In the genomic region with DNA sequence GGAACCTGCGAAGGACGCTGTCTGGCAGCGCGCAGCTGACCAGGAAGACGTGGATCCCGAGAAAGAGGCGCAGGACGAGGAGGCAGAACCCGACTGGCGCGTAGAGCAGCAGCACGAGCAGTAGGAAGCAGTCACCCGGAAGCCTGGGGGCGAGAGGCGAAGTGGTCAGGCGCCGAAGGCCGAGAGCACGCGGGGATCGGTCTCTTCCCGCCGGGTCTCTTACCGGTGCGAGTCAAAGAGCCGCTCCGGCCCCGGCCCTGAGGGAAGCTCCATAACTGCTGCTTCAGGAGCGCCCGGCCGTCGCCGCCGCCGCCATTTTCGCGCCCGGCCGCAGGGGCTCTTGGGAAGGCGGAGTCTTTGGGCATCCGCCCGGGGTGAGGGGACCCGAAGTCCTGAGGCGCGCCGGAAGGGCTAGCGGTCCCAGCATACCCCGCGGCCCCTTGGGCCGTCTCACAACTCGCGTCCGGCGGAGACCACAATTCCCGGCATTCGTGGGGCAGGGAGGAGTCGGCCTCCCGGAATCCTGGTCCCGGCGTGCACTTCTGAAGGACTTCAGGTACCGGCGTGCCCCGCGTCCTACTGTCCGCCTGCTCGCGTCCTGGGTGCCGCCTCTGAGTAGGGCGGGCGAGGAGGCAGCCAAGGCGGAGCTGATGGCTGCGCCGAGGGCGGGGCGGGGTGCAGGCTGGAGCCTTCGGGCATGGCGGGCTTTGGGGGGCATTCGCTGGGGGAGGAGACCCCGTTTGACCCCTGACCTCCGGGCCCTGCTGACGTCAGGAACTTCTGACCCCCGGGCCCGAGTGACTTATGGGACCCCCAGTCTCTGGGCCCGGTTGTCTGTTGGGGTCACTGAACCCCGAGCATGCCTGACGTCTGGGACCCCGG, we compare ENCODE assay signal across 1 cellular context.
A peak's percentile ranks its signal among the peaks of the same experiment; 100 is the strongest.
TF ChIP-seq lines count a peak whose summit lies in the region.

A gene with protein sequence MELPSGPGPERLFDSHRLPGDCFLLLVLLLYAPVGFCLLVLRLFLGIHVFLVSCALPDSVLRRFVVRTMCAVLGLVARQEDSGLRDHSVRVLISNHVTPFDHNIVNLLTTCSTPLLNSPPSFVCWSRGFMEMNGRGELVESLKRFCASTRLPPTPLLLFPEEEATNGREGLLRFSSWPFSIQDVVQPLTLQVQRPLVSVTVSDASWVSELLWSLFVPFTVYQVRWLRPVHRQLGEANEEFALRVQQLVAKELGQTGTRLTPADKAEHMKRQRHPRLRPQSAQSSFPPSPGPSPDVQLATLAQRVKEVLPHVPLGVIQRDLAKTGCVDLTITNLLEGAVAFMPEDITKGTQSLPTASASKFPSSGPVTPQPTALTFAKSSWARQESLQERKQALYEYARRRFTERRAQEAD (minus strand): TSS at position 350 of the 882 bp plus-strand sequence. CDS start 77 bp downstream, at position 273.
A gene (plus strand): TSS at position 577 of the 882 bp plus-strand sequence. CDS start 74 bp downstream, at position 651.

TF ChIP-seq in GM12878, 131 proteins besides CTCF, POLR2A, EP300 and RAD21 (continued from another document and continues in another):
- TF ChIP-seq, protein P1, sequence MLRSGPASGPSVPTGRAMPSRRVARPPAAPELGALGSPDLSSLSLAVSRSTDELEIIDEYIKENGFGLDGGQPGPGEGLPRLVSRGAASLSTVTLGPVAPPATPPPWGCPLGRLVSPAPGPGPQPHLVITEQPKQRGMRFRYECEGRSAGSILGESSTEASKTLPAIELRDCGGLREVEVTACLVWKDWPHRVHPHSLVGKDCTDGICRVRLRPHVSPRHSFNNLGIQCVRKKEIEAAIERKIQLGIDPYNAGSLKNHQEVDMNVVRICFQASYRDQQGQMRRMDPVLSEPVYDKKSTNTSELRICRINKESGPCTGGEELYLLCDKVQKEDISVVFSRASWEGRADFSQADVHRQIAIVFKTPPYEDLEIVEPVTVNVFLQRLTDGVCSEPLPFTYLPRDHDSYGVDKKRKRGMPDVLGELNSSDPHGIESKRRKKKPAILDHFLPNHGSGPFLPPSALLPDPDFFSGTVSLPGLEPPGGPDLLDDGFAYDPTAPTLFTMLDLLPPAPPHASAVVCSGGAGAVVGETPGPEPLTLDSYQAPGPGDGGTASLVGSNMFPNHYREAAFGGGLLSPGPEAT (IDR thresholded peaks at IDR 0.05; ENCODE audit: low read depth): peak; percentile 96
- TF ChIP-seq NBN (IDR thresholded peaks at IDR 0.05) (peak; percentile 57; the same call in 1 of the 2 replicates), ESRRA (IDR thresholded peaks at IDR 0.05; ENCODE audit: low read length) (no peak), BHLHE40 (IDR thresholded peaks at IDR 0.05; ENCODE audit: borderline replicate concordance in 1 of 2, low read depth in 2 of 2, low read length in 1 of 2) (peak; percentile 11 to 56; a peak in 2 of 4 replicates), GABPA (IDR thresholded peaks at IDR 0.05; ENCODE audit: low read depth) (no peak), DPF2 (IDR thresholded peaks at IDR 0.05) (no peak), NR2C1 (IDR thresholded peaks at IDR 0.05) (peak; percentile 86), KDM1A (IDR thresholded peaks at IDR 0.05; ENCODE audit: borderline replicate concordance) (no peak), HDAC2 (IDR thresholded peaks at IDR 0.05) (no peak), SMC3 (IDR thresholded peaks at IDR 0.05; ENCODE audit: borderline replicate concordance, low read length) (no peak), TBL1XR1 (IDR thresholded peaks at IDR 0.05; ENCODE audit: low read depth, low read length) (no peak; the same call in 1 of the 2 replicates), NR2F1 (conservative IDR thresholded peaks at IDR 0.05) (peak; percentile 98), ZNF24 (IDR thresholded peaks at IDR 0.05) (no peak), FOS (IDR thresholded peaks at IDR 0.05; ENCODE audit: borderline replicate concordance, extremely low read depth, insufficient read length) (no peak), TAF1 (IDR thresholded peaks at IDR 0.05; ENCODE audit: borderline replicate concordance, low read depth, low read length) (peak; percentile 98), POLR2AphosphoS5 (IDR thresholded peaks at IDR 0.05; ENCODE audit: low read length) (peak; percentile 86), RCOR1 (conservative IDR thresholded peaks at IDR 0.05; ENCODE audit: low read depth, low read length) (no peak), MYB (IDR thresholded peaks at IDR 0.05; ENCODE audit: borderline replicate concordance, low read depth, low read length) (no peak), ZNF384 (IDR thresholded peaks at IDR 0.05; ENCODE audit: borderline replicate concordance, low read depth, low read length) (no peak), PAX5 (IDR thresholded peaks at IDR 0.05; ENCODE audit: borderline replicate concordance, low read depth, low read length) (peak; percentile 19; the same call in 1 of the 2 replicates), CREB1 (IDR thresholded peaks at IDR 0.05; ENCODE audit: low read depth) (no peak), TARDBP (IDR thresholded peaks at IDR 0.05; ENCODE audit: borderline replicate concordance) (no peak), SUZ12 (IDR thresholded peaks at IDR 0.05; ENCODE audit: unreplicated experiment) (no peak), EGR1 (IDR thresholded peaks at IDR 0.05; ENCODE audit: borderline replicate concordance in 1 of 2, low read depth in 2 of 2, low read length in 2 of 2) (no peak; a peak in 1 of 3 replicates), SREBF1 (IDR thresholded peaks at IDR 0.05; ENCODE audit: low read length) (no peak; the same call in 1 of the 2 replicates)
- TF ChIP-seq, protein P2, sequence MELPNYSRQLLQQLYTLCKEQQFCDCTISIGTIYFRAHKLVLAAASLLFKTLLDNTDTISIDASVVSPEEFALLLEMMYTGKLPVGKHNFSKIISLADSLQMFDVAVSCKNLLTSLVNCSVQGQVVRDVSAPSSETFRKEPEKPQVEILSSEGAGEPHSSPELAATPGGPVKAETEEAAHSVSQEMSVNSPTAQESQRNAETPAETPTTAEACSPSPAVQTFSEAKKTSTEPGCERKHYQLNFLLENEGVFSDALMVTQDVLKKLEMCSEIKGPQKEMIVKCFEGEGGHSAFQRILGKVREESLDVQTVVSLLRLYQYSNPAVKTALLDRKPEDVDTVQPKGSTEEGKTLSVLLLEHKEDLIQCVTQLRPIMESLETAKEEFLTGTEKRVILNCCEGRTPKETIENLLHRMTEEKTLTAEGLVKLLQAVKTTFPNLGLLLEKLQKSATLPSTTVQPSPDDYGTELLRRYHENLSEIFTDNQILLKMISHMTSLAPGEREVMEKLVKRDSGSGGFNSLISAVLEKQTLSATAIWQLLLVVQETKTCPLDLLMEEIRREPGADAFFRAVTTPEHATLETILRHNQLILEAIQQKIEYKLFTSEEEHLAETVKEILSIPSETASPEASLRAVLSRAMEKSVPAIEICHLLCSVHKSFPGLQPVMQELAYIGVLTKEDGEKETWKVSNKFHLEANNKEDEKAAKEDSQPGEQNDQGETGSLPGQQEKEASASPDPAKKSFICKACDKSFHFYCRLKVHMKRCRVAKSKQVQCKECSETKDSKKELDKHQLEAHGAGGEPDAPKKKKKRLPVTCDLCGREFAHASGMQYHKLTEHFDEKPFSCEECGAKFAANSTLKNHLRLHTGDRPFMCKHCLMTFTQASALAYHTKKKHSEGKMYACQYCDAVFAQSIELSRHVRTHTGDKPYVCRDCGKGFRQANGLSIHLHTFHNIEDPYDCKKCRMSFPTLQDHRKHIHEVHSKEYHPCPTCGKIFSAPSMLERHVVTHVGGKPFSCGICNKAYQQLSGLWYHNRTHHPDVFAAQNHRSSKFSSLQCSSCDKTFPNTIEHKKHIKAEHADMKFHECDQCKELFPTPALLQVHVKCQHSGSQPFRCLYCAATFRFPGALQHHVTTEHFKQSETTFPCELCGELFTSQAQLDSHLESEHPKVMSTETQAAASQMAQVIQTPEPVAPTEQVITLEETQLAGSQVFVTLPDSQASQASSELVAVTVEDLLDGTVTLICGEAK (IDR thresholded peaks at IDR 0.05; ENCODE audit: borderline replicate concordance): peak; percentile 89
- TF ChIP-seq, protein P3, sequence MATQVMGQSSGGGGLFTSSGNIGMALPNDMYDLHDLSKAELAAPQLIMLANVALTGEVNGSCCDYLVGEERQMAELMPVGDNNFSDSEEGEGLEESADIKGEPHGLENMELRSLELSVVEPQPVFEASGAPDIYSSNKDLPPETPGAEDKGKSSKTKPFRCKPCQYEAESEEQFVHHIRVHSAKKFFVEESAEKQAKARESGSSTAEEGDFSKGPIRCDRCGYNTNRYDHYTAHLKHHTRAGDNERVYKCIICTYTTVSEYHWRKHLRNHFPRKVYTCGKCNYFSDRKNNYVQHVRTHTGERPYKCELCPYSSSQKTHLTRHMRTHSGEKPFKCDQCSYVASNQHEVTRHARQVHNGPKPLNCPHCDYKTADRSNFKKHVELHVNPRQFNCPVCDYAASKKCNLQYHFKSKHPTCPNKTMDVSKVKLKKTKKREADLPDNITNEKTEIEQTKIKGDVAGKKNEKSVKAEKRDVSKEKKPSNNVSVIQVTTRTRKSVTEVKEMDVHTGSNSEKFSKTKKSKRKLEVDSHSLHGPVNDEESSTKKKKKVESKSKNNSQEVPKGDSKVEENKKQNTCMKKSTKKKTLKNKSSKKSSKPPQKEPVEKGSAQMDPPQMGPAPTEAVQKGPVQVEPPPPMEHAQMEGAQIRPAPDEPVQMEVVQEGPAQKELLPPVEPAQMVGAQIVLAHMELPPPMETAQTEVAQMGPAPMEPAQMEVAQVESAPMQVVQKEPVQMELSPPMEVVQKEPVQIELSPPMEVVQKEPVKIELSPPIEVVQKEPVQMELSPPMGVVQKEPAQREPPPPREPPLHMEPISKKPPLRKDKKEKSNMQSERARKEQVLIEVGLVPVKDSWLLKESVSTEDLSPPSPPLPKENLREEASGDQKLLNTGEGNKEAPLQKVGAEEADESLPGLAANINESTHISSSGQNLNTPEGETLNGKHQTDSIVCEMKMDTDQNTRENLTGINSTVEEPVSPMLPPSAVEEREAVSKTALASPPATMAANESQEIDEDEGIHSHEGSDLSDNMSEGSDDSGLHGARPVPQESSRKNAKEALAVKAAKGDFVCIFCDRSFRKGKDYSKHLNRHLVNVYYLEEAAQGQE (IDR thresholded peaks at IDR 0.05; ENCODE audit: low read depth, low read length): no peak
- TF ChIP-seq, protein P4, sequence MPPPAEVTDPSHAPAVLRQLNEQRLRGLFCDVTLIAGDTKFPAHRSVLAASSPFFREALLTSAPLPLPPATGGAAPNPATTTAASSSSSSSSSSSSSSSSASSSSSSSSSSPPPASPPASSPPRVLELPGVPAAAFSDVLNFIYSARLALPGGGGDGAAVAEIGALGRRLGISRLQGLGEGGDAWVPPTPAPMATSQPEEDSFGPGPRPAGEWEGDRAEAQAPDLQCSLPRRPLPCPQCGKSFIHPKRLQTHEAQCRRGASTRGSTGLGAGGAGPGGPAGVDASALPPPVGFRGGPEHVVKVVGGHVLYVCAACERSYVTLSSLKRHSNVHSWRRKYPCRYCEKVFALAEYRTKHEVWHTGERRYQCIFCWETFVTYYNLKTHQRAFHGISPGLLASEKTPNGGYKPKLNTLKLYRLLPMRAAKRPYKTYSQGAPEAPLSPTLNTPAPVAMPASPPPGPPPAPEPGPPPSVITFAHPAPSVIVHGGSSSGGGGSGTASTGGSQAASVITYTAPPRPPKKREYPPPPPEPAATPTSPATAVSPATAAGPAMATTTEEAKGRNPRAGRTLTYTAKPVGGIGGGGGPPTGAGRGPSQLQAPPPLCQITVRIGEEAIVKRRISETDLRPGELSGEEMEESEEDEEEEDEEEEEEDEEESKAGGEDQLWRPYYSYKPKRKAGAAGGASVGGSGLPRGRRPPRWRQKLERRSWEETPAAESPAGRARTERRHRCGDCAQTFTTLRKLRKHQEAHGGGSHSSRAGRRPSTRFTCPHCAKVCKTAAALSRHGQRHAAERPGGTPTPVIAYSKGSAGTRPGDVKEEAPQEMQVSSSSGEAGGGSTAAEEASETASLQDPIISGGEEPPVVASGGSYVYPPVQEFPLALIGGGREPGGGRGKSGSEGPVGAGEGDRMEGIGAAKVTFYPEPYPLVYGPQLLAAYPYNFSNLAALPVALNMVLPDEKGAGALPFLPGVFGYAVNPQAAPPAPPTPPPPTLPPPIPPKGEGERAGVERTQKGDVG (CRISPR knock-in tag; IDR thresholded peaks at IDR 0.05): no peak
- TF ChIP-seq, protein P5, sequence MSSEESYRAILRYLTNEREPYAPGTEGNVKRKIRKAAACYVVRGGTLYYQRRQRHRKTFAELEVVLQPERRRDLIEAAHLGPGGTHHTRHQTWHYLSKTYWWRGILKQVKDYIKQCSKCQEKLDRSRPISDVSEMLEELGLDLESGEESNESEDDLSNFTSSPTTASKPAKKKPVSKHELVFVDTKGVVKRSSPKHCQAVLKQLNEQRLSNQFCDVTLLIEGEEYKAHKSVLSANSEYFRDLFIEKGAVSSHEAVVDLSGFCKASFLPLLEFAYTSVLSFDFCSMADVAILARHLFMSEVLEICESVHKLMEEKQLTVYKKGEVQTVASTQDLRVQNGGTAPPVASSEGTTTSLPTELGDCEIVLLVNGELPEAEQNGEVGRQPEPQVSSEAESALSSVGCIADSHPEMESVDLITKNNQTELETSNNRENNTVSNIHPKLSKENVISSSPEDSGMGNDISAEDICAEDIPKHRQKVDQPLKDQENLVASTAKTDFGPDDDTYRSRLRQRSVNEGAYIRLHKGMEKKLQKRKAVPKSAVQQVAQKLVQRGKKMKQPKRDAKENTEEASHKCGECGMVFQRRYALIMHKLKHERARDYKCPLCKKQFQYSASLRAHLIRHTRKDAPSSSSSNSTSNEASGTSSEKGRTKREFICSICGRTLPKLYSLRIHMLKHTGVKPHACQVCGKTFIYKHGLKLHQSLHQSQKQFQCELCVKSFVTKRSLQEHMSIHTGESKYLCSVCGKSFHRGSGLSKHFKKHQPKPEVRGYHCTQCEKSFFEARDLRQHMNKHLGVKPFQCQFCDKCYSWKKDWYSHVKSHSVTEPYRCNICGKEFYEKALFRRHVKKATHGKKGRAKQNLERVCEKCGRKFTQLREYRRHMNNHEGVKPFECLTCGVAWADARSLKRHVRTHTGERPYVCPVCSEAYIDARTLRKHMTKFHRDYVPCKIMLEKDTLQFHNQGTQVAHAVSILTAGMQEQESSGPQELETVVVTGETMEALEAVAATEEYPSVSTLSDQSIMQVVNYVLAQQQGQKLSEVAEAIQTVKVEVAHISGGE (CRISPR knock-in tag; IDR thresholded peaks at IDR 0.05): 0 out of 2 replicates have a peak, but pooled peaks have one; percentile 25
- TF ChIP-seq, protein P6, sequence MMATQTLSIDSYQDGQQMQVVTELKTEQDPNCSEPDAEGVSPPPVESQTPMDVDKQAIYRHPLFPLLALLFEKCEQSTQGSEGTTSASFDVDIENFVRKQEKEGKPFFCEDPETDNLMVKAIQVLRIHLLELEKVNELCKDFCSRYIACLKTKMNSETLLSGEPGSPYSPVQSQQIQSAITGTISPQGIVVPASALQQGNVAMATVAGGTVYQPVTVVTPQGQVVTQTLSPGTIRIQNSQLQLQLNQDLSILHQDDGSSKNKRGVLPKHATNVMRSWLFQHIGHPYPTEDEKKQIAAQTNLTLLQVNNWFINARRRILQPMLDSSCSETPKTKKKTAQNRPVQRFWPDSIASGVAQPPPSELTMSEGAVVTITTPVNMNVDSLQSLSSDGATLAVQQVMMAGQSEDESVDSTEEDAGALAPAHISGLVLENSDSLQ (IDR thresholded peaks at IDR 0.05): peak; percentile 10; the same call in 1 of the 2 replicates
